8 cellular contexts compared by ENCODE assay signal in the genomic region with DNA sequence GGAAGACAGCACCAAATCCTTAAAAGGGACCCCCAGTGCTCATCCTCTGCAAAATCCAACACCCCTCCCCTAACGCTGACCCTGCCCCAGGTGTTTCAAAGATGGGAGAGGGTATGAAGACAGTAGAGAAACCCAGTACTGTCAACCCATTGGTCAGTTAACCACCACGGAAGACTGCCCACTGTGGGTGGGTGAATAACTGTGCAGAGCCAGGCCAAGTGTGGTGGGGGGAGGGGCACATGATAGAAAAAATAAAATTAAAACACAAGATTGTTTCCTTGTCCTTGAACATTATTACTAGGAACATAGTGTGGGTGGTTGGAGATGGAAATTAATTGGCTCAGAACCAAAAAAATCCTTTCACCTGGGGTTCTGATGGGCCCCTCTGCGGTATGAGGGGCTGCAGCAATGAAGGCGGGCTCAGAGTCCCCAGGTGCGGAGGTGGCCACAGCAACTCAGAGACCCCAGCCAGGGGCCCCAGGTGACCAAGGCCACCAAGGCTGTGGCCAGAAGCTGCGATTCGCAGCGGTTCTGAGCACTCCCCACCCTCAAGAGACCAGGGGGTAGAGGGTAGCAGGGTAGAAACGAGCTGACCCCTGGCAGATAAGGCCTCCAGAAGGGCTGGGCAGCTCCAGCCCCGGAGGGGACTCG. TPM values are rescaled to one million over a fixed set of nuclear protein-coding genes. Genes with fewer than 3 reads are reported as not detected.
DNase-seq lines count a peak whose midpoint lies in the region; ATAC-seq and TF ChIP-seq lines count a peak whose summit lies in the region.

No MANE protein-coding gene starts in this region.

- peak overlapping the region; percentile 80 for H3K27ac Mint-ChIP-seq in activated CD4-positive, alpha-beta T cell treated with anti-CD3 and anti-CD28 coated beads, Interleukin-2, amount 10 ng/mL, durations not matched to agents 24 days and 14 days
- peak overlapping the region; percentile 60 for H3K27ac Mint-ChIP-seq in activated naive CD8-positive, alpha-beta T cell treated with anti-CD3 and anti-CD28 coated beads, Interleukin-2, amount 50 U/mL, for 24 hours

- ATAC-seq in activated naive CD8-positive, alpha-beta T cell treated with anti-CD3 and anti-CD28 coated beads, Interleukin-2, amount 50 U/mL, for 24 hours, result no peak
- ATAC-seq in HG02610 (IDR thresholded peaks at IDR 0.05; ENCODE audit: unreplicated experiment) (no peak), omental fat pad (ENCODE audit: low FRiP score) (no peak)

- no peak for TF ChIP-seq CTCF in omental fat pad (IDR thresholded peaks at IDR 0.05)

- H3K4me3 Mint-ChIP-seq in activated CD4-positive, alpha-beta T cell treated with anti-CD3 and anti-CD28 coated beads, Interleukin-2, amount 10 ng/mL, durations not matched to agents 24 days and 14 days, result peak overlapping the region; percentile 83
- H3K4me3 Mint-ChIP-seq in activated naive CD8-positive, alpha-beta T cell treated with anti-CD3 and anti-CD28 coated beads, Interleukin-2, amount 50 U/mL, for 24 hours, result peak overlapping the region; percentile 80

- peaks cover 40% of the 10 kb centered on the region for H3K4me1 Mint-ChIP-seq in activated CD4-positive, alpha-beta T cell treated with anti-CD3 and anti-CD28 coated beads, Interleukin-2, amount 10 ng/mL, durations not matched to agents 24 days and 14 days
- H3K4me1 Mint-ChIP-seq in activated naive CD8-positive, alpha-beta T cell treated with anti-CD3 and anti-CD28 coated beads, Interleukin-2, amount 50 U/mL, for 24 hours, result peaks cover 49% of the 10 kb centered on the region

- no peak for DNase-seq in activated CD4-positive, alpha-beta T cell treated with anti-CD3 and anti-CD28 coated beads, Interleukin-2, amount 10 ng/mL, durations not matched to agents 24 days and 14 days
- DNase-seq in activated CD4-positive, alpha-beta T cell treated with anti-CD3 and anti-CD28 coated beads, Interleukin-2, amount 50 U/mL, for 48 hours, result no peak
- DNase-seq in activated naive CD8-positive, alpha-beta T cell treated with anti-CD3 and anti-CD28 coated beads, Interleukin-2, amount 50 U/mL, for 24 hours, result no peak
- peak; percentile 55 for DNase-seq in iris pigment epithelial cell (ENCODE audit: low read depth)
- DNase-seq in superior temporal gyrus (ENCODE audit: extremely low spot score), result peak; percentile 11
- no peak for DNase-seq in omental fat pad (ENCODE audit: low spot score)
- DNase-seq in activated CD4-positive, alpha-beta T cell treated with anti-CD3 and anti-CD28 coated beads for 48 hours, result no peak

- H3K27me3 Mint-ChIP-seq in activated CD4-positive, alpha-beta T cell treated with anti-CD3 and anti-CD28 coated beads, Interleukin-2, amount 10 ng/mL, durations not matched to agents 24 days and 14 days, result no peaks in the 10 kb centered on the region
- H3K27me3 Mint-ChIP-seq in activated naive CD8-positive, alpha-beta T cell treated with anti-CD3 and anti-CD28 coated beads, Interleukin-2, amount 50 U/mL, for 24 hours, result no peaks in the 10 kb centered on the region

- no peaks in the 10 kb centered on the region for H3K9me3 Mint-ChIP-seq in activated CD4-positive, alpha-beta T cell treated with anti-CD3 and anti-CD28 coated beads, Interleukin-2, amount 10 ng/mL, durations not matched to agents 24 days and 14 days
- H3K9me3 Mint-ChIP-seq in activated naive CD8-positive, alpha-beta T cell treated with anti-CD3 and anti-CD28 coated beads, Interleukin-2, amount 50 U/mL, for 24 hours, result no peaks in the 10 kb centered on the region

- intact Hi-C loops in activated CD4-positive, alpha-beta T cell treated with anti-CD3 and anti-CD28 coated beads, Interleukin-2, amount 10 ng/mL, durations not matched to agents 24 days and 14 days (cut with micrococcal nuclease), result no loop called here

- H3K36me3 Mint-ChIP-seq in activated CD4-positive, alpha-beta T cell treated with anti-CD3 and anti-CD28 coated beads, Interleukin-2, amount 10 ng/mL, durations not matched to agents 24 days and 14 days (ENCODE audit: low read depth), result peaks cover 41% of the 10 kb centered on the region
- peaks cover 43% of the 10 kb centered on the region for H3K36me3 Mint-ChIP-seq in activated naive CD8-positive, alpha-beta T cell treated with anti-CD3 and anti-CD28 coated beads, Interleukin-2, amount 50 U/mL, for 24 hours (ENCODE audit: low read depth)

RNA-seq across cellular contexts. Expression of gene TNKS1BP1, which starts 1.1 kb away (rescaled TPM):
- total RNA-seq in activated CD4-positive, alpha-beta T cell treated with anti-CD3 and anti-CD28 coated beads, Interleukin-2, amount 10 ng/mL, durations not matched to agents 24 days and 14 days, result 23.7 and 24.2 TPM in 2 replicates
- 100 to 1,000 TPM; 119 to 162 (median 137) TPM for total RNA-seq in omental fat pad

RNA-seq across cellular contexts. Expression of gene SSRP1, which starts 12.1 kb away (rescaled TPM):
- 253 and 256 TPM in 2 replicates for total RNA-seq in activated CD4-positive, alpha-beta T cell treated with anti-CD3 and anti-CD28 coated beads, Interleukin-2, amount 10 ng/mL, durations not matched to agents 24 days and 14 days
- total RNA-seq in omental fat pad, result 10 to 100 TPM; 53.5 to 81.8 (median 61.2) TPM

RNA-seq across cellular contexts. Expression of gene P2RX3, which starts 14.5 kb away (rescaled TPM):
- total RNA-seq in activated CD4-positive, alpha-beta T cell treated with anti-CD3 and anti-CD28 coated beads, Interleukin-2, amount 10 ng/mL, durations not matched to agents 24 days and 14 days, result not detected in 2 replicates
- not detected for total RNA-seq in omental fat pad

RNA-seq across cellular contexts. Expression of gene PRG3, which starts 57.3 kb away (rescaled TPM):
- total RNA-seq in activated CD4-positive, alpha-beta T cell treated with anti-CD3 and anti-CD28 coated beads, Interleukin-2, amount 10 ng/mL, durations not matched to agents 24 days and 14 days, result not detected in 2 replicates
- total RNA-seq in omental fat pad, result not detected

Comparison
In these comparisons a context has a peak if more than half of its experiments do, and no peak if none do; other contexts are left out.
1. DNase-seq: peak in iris pigment epithelial cell (single experiment) and superior temporal gyrus (single experiment); none in activated CD4-positive, alpha-beta T cell treated with anti-CD3 and anti-CD28 coated beads, Interleukin-2, amount 10 ng/mL, durations not matched to agents 24 days and 14 days (single experiment), activated CD4-positive, alpha-beta T cell treated with anti-CD3 and anti-CD28 coated beads, Interleukin-2, amount 50 U/mL, for 48 hours (0 of 2), activated naive CD8-positive, alpha-beta T cell treated with anti-CD3 and anti-CD28 coated beads, Interleukin-2, amount 50 U/mL, for 24 hours (single experiment), omental fat pad (single experiment) and activated CD4-positive, alpha-beta T cell treated with anti-CD3 and anti-CD28 coated beads for 48 hours (single experiment).